In the genomic region with DNA sequence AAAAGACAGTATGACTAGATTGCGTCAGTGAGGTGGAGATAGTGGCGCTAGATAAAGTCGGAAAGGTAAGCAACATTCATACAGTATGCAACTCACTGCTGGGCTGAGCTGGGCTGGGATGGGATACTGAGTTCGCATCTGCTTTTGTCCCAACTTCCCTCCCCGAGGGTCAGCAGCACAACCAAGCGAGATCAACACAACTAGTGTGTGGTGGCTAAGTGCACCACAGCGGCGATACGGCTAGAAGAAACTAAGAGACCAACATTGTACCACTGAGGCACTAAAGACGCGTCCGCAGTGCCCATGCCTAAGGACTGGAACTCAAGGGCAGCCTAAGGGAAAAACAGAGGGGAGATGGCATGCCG, we compare ENCODE assay signal across 9 cellular contexts. TPM values are rescaled to one million over a fixed set of nuclear protein-coding genes. Genes with fewer than 3 reads are reported as not detected.
DNase-seq lines count a peak whose midpoint lies in the region; ATAC-seq, FAIRE-seq and TF ChIP-seq lines count a peak whose summit lies in the region.
"Had no signal": no experiment of that assay in that cellular context is flagged by ENCODE, and none has a peak within 500 bp of the region (broad histone marks: within the 10 kb centered on the region; RNA-seq: fewer than 3 reads in every experiment).

No MANE protein-coding gene starts in this region.

- H3K4me1 ChIP-seq in A549: peaks cover 27% of the 10 kb centered on the region

- H3K27me3 Mint-ChIP-seq in mesothelial cell of epicardium (ENCODE audit: low read depth): no peaks in the 10 kb centered on the region

- no peak for FAIRE-seq in A549 (lab: Jason Lieb, UNC)
- FAIRE-seq: colon had no signal

- peaks cover 28% of the 10 kb centered on the region for H3K4me1 Mint-ChIP-seq in mesothelial cell of epicardium

- H3K9me3 Mint-ChIP-seq in mesothelial cell of epicardium: no peaks in the 10 kb centered on the region

- H3K4me2 ChIP-seq in A549: peak overlapping the region; percentile 78

- H3K4me3 ChIP-seq in A549 (peak overlapping the region; percentile 79), cardiac fibroblast (replicated peaks in 1 of 2; ENCODE audit: low read depth in 2 of 2, low read length in 2 of 2) (peak overlapping the region; percentile 88 to 98)

- TF ChIP-seq RAD21 in A549 (conservative IDR thresholded peaks at IDR 0.05 in 1 of 2, IDR thresholded peaks at IDR 0.05 in 1 of 2): no peak

- TF ChIP-seq EP300 in A549 (IDR thresholded peaks at IDR 0.05): no peak

- TF ChIP-seq CTCF in A549 (IDR thresholded peaks at IDR 0.05): no peak
- no peak for TF ChIP-seq CTCF in cardiac fibroblast (IDR thresholded peaks at IDR 0.05; ENCODE audit: low read depth, low read length)
- no peak for TF ChIP-seq CTCF in mesothelial cell of epicardium (IDR thresholded peaks at IDR 0.05; ENCODE audit: unreplicated experiment)
- no peak for TF ChIP-seq CTCF in GM10266 (IDR thresholded peaks at IDR 0.05; ENCODE audit: control insufficient read depth, insufficient read depth, low read depth, missing control alignments)

- no peaks in the 10 kb centered on the region for H3K9me3 ChIP-seq in A549

- 3% methylated on average over 13 of the region's 13 CpGs for WGBS in A549 (ENCODE audit: missing lambda C conversion rate)

- ATAC-seq in A549 (peak; percentile 7 to 14; a peak in 4 of 6 replicates), HG03280 (IDR thresholded peaks at IDR 0.05; ENCODE audit: unreplicated experiment) (peak; percentile 7), HG03457 (IDR thresholded peaks at IDR 0.05; ENCODE audit: unreplicated experiment) (no peak), HG03439 (IDR thresholded peaks at IDR 0.05; ENCODE audit: unreplicated experiment) (no peak)

- no peak for TF ChIP-seq POLR2A in A549 (IDR thresholded peaks at IDR 0.05; ENCODE audit: low read length)

- DNase-seq in A549 (ENCODE audit: low read depth in 1 of 2, low spot score in 1 of 2): no peak
- DNase-seq in cardiac fibroblast (ENCODE audit: low read depth in 2 of 2): no peak
- DNase-seq in mesothelial cell of epicardium (ENCODE audit: low spot score in 2 of 2, unreplicated experiment in 2 of 2): no peak
- no peak for DNase-seq in NCI-H226
- DNase-seq in GM10266 (ENCODE audit: extremely low spot score): no peak

- peak overlapping the region; percentile 96 for H3K4me3 Mint-ChIP-seq in mesothelial cell of epicardium

- peak overlapping the region; percentile 89 for H3K27ac Mint-ChIP-seq in mesothelial cell of epicardium

- H3K27ac ChIP-seq in A549: peak overlapping the region; percentile 80 to 92

- H3K36me3 Mint-ChIP-seq in mesothelial cell of epicardium: peaks cover 7% of the 10 kb centered on the region

- POLR2A ChIA-PET in A549 (lab: Yijun Ruan, JAX): interaction anchor here (0.7 kb wide), 1 partner anchor 69 kb away, joined by 3 read pairs; no protein-coding TSS in a partner anchor

- CTCF ChIA-PET in A549 (lab: Yijun Ruan, JAX): interaction anchor here (0.6 to 3.1 kb wide), 10 partner anchors 9 to 167 kb away, joined by 3 to 10 read pairs (median 4); no protein-coding TSS in a partner anchor

TF ChIP-seq in A549, 52 proteins besides CTCF, POLR2A, EP300 and RAD21 (continues in another document):
- TF ChIP-seq, protein P1, sequence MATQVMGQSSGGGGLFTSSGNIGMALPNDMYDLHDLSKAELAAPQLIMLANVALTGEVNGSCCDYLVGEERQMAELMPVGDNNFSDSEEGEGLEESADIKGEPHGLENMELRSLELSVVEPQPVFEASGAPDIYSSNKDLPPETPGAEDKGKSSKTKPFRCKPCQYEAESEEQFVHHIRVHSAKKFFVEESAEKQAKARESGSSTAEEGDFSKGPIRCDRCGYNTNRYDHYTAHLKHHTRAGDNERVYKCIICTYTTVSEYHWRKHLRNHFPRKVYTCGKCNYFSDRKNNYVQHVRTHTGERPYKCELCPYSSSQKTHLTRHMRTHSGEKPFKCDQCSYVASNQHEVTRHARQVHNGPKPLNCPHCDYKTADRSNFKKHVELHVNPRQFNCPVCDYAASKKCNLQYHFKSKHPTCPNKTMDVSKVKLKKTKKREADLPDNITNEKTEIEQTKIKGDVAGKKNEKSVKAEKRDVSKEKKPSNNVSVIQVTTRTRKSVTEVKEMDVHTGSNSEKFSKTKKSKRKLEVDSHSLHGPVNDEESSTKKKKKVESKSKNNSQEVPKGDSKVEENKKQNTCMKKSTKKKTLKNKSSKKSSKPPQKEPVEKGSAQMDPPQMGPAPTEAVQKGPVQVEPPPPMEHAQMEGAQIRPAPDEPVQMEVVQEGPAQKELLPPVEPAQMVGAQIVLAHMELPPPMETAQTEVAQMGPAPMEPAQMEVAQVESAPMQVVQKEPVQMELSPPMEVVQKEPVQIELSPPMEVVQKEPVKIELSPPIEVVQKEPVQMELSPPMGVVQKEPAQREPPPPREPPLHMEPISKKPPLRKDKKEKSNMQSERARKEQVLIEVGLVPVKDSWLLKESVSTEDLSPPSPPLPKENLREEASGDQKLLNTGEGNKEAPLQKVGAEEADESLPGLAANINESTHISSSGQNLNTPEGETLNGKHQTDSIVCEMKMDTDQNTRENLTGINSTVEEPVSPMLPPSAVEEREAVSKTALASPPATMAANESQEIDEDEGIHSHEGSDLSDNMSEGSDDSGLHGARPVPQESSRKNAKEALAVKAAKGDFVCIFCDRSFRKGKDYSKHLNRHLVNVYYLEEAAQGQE (IDR thresholded peaks at IDR 0.05): no peak
- TF ChIP-seq, protein P2, sequence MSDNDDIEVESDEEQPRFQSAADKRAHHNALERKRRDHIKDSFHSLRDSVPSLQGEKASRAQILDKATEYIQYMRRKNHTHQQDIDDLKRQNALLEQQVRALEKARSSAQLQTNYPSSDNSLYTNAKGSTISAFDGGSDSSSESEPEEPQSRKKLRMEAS (IDR thresholded peaks at IDR 0.05): no peak
- TF ChIP-seq JUN (IDR thresholded peaks at IDR 0.05): no peak
- no peak for TF ChIP-seq BHLHE40 (IDR thresholded peaks at IDR 0.05; ENCODE audit: low read depth, low read length)
- no peak for TF ChIP-seq POLR2AphosphoS2 (conservative IDR thresholded peaks at IDR 0.05; ENCODE audit: low read length)
- TF ChIP-seq FOXS1 (CRISPR knock-in tag; IDR thresholded peaks at IDR 0.05): no peak
- TF ChIP-seq PHF8 (IDR thresholded peaks at IDR 0.05; ENCODE audit: borderline replicate concordance, low read depth): no peak
- no peak for TF ChIP-seq EHMT2 (IDR thresholded peaks at IDR 0.05; ENCODE audit: low read depth)
- no peak for TF ChIP-seq MYC (IDR thresholded peaks at IDR 0.05; ENCODE audit: borderline replicate concordance, low read length)
- no peak for TF ChIP-seq RNF2 (IDR thresholded peaks at IDR 0.05; ENCODE audit: borderline replicate concordance, low read depth)
- TF ChIP-seq, protein P3, sequence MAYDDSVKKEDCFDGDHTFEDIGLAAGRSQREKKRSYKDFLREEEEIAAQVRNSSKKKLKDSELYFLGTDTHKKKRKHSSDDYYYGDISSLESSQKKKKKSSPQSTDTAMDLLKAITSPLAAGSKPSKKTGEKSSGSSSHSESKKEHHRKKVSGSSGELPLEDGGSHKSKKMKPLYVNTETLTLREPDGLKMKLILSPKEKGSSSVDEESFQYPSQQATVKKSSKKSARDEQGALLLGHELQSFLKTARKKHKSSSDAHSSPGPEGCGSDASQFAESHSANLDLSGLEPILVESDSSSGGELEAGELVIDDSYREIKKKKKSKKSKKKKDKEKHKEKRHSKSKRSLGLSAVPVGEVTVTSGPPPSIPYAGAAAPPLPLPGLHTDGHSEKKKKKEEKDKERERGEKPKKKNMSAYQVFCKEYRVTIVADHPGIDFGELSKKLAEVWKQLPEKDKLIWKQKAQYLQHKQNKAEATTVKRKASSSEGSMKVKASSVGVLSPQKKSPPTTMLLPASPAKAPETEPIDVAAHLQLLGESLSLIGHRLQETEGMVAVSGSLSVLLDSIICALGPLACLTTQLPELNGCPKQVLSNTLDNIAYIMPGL (CRISPR knock-in tag; IDR thresholded peaks at IDR 0.05; ENCODE audit: borderline replicate concordance): no peak

RNA-seq across cellular contexts. Expression of a gene that starts 0.5 kb away (rescaled TPM):
- 64.0 and 71.7 TPM in 2 replicates for polyA plus RNA-seq in A549 (2011; rRNA removed)
- 61.0 and 63.8 TPM in 2 replicates for polyA plus RNA-seq in A549 (2012; cell fraction: cytosol; rRNA removed)
- 30.0 and 36.1 TPM in 2 replicates for polyA plus RNA-seq in A549 (2012; cell fraction: nucleus; rRNA removed)
- polyA plus RNA-seq in A549 (2017; fragmentation: RNase III; extraction: RNeasy Plus Mini Kit Qiagen cat#74134 plus additional on column Dnase treatment): 54.0 to 54.8 TPM (median 54.8 TPM) in 3 replicates
- 37.4 and 41.4 TPM in 2 replicates for polyA minus RNA-seq in A549 (2011; rRNA and poly(A)+ RNA removed)
- total RNA-seq in mesothelial cell of epicardium: 28.2 to 31.2 TPM (median 30.6 TPM) in 3 replicates

RNA-seq across cellular contexts. Expression of a gene that starts 0.6 kb away (rescaled TPM):
- polyA plus RNA-seq in A549 (2011; rRNA removed) (57.0 and 71.6 TPM in 2 replicates), A549 (2017; fragmentation: RNase III; extraction: RNeasy Plus Mini Kit Qiagen cat#74134 plus additional on column Dnase treatment) (47.7 to 53.0 TPM (median 51.0 TPM) in 3 replicates)
- 70.1 and 86.8 TPM in 2 replicates for polyA plus RNA-seq in A549 (2012; cell fraction: cytosol; rRNA removed)
- 65.8 and 75.7 TPM in 2 replicates for polyA plus RNA-seq in A549 (2012; cell fraction: nucleus; rRNA removed)
- polyA minus RNA-seq in A549 (2011; rRNA and poly(A)+ RNA removed): 95.0 and 111 TPM in 2 replicates
- total RNA-seq in mesothelial cell of epicardium: 36.9 to 41.4 TPM (median 39.7 TPM) in 3 replicates

RNA-seq across cellular contexts. Expression of a gene that starts 19.3 kb away (rescaled TPM):
- 459 and 516 TPM in 2 replicates for polyA plus RNA-seq in A549 (2011; rRNA removed)
- 497 and 598 TPM in 2 replicates for polyA plus RNA-seq in A549 (2012; cell fraction: cytosol; rRNA removed)
- polyA plus RNA-seq in A549 (2012; cell fraction: nucleus; rRNA removed): 365 and 373 TPM in 2 replicates
- 516 to 557 TPM (median 525 TPM) in 3 replicates for polyA plus RNA-seq in A549 (2017; fragmentation: RNase III; extraction: RNeasy Plus Mini Kit Qiagen cat#74134 plus additional on column Dnase treatment)
- 361 and 374 TPM in 2 replicates for polyA minus RNA-seq in A549 (2011; rRNA and poly(A)+ RNA removed)
- total RNA-seq in mesothelial cell of epicardium: 188 to 197 TPM (median 188 TPM) in 3 replicates

RNA-seq across cellular contexts. Expression of a gene that starts 44.2 kb away (rescaled TPM):
- polyA plus RNA-seq in A549 (2011; rRNA removed) (38.1 and 40.8 TPM in 2 replicates), A549 (2017; fragmentation: RNase III; extraction: RNeasy Plus Mini Kit Qiagen cat#74134 plus additional on column Dnase treatment) (37.0 to 43.9 TPM (median 37.9 TPM) in 3 replicates)
- 29.5 and 30.1 TPM in 2 replicates for polyA plus RNA-seq in A549 (2012; cell fraction: cytosol; rRNA removed)
- polyA plus RNA-seq in A549 (2012; cell fraction: nucleus; rRNA removed): 110 and 127 TPM in 2 replicates
- polyA minus RNA-seq in A549 (2011; rRNA and poly(A)+ RNA removed): 66.7 and 83.7 TPM in 2 replicates
- total RNA-seq in mesothelial cell of epicardium: 35.7 to 42.4 TPM (median 41.9 TPM) in 3 replicates

RNA-seq across cellular contexts. Expression of a gene that starts 52.9 kb away (rescaled TPM):
- polyA plus RNA-seq in A549 (2011; rRNA removed) (65.6 and 83.4 TPM in 2 replicates), A549 (2017; fragmentation: RNase III; extraction: RNeasy Plus Mini Kit Qiagen cat#74134 plus additional on column Dnase treatment) (56.3 to 60.6 TPM (median 60.4 TPM) in 3 replicates)
- polyA plus RNA-seq in A549 (2012; cell fraction: cytosol; rRNA removed): 58.3 and 75.3 TPM in 2 replicates
- polyA plus RNA-seq in A549 (2012; cell fraction: nucleus; rRNA removed): 193 and 200 TPM in 2 replicates
- 136 and 153 TPM in 2 replicates for polyA minus RNA-seq in A549 (2011; rRNA and poly(A)+ RNA removed)
- total RNA-seq in mesothelial cell of epicardium: 82.5 to 88.1 TPM (median 84.9 TPM) in 3 replicates

Comparison
In these comparisons a context has a peak if more than half of its experiments do, and no peak if none do; other contexts are left out.
1. ATAC-seq: peak in A549 (2 of 2) and HG03280 (single experiment); none in HG03457 (single experiment) and HG03439 (single experiment).